1 cellular context compared by ENCODE assay signal in the genomic region with DNA sequence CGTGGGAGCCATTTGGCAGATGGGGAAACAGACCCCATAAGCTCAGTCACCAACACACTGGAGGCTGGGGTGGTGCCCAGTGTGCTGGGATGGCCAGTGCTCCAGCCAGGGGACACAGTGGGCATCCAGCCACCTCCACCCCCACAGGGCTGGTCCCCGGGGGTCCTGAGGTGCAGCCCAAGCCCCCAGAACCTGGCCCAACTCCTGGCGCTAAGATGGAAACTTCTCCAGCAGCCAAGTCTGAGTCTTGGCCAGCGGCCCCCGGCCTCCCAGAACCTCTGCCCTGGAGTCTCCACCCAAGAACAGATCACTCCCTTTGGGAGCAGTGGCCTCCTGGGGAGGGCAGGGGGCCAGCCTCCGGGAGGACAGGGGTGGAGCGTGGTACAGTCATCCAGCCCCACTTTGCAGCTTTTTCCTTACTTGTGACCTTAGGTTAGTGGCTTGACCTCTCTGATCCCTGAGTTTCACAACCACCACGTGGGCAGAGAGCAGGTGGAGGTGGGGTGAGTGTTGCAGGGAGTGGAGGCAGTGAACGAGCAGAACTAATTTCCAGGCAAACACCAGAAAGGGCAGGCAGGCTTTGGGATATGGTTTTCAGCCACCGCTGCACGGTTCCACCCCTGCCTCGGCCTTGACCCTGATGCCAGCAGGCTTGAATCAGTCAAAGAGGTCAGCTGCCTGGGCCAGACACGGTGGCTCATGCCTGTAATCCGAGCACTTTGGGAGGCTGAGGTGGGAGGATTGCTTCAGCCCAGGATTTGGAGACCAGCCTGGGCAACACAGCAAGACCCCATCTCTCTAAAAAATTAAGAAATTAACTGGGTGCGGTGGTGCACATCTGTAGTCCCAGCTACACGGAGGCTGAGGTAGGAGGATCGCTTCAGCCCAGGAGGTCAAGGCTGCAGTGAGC.
TF ChIP-seq lines count a peak whose summit lies in the region.

No MANE protein-coding gene starts in this region.

TF ChIP-seq in HEK293, 187 proteins besides CTCF, POLR2A, EP300 and RAD21 (continued from another document):
- TF ChIP-seq, protein P1, sequence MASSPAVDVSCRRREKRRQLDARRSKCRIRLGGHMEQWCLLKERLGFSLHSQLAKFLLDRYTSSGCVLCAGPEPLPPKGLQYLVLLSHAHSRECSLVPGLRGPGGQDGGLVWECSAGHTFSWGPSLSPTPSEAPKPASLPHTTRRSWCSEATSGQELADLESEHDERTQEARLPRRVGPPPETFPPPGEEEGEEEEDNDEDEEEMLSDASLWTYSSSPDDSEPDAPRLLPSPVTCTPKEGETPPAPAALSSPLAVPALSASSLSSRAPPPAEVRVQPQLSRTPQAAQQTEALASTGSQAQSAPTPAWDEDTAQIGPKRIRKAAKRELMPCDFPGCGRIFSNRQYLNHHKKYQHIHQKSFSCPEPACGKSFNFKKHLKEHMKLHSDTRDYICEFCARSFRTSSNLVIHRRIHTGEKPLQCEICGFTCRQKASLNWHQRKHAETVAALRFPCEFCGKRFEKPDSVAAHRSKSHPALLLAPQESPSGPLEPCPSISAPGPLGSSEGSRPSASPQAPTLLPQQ (tag by site-specific recombination; IDR thresholded peaks at IDR 0.05), result no peak
- TF ChIP-seq ZFP41 (tag by site-specific recombination; IDR thresholded peaks at IDR 0.05; ENCODE audit: borderline replicate concordance), result no peak
- TF ChIP-seq ZNF707 (tag by site-specific recombination; IDR thresholded peaks at IDR 0.05), result no peak
